ENCODE assay signal across 19 cellular contexts in the genomic region with DNA sequence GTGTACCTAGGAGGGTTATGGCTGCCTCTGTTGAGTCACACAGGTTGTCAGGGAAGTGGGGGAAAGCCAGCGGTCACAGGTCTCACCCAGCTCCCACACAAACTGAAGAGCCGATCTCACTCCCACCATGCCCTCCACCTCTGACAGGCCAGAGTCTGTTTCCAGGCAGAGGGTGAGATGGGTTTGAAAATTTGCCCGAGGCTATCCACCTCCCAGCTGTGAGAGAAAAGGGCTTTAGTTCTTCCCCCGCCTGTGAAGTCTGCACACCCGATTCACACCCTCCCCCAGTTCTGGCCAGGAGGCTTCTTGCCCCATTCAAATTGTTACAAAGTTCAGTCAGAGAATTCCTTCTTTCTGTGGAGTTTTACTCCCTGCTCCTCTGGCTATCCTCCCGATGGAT.
"Had no signal": no experiment of that assay in that cellular context is flagged by ENCODE, and none has a peak within 500 bp of the region (broad histone marks: within the 10 kb centered on the region; RNA-seq: fewer than 3 reads in every experiment).

No MANE protein-coding gene starts in this region.

- H3K27me3 ChIP-seq: foreskin keratinocyte, gastroesophageal sphincter, heart right ventricle, left lung, spleen, suprapubic skin, thyroid gland had no signal

- H3K9me3 ChIP-seq: thyroid gland had no signal

- H3K27ac ChIP-seq: dorsolateral prefrontal cortex, esophagus muscularis mucosa, foreskin keratinocyte, gastroesophageal sphincter, heart right ventricle, left lung, psoas muscle, skin epidermis, spleen, suprapubic skin, thyroid gland had no signal

- DNase-seq: dorsolateral prefrontal cortex; effector CD8-positive, alpha-beta T cell; foreskin keratinocyte; heart right ventricle; hippocampal formation; immature natural killer cell; naive thymus-derived CD8-positive, alpha-beta T cell; nephron progenitor cell; psoas muscle; spleen; stimulated activated CD4-positive, alpha-beta T cell treated with anti-CD3 and anti-CD28 coated beads, Interleukin-2, amount 100 ng/mL, for 48 hours; stimulated activated naive B cell treated with anti-CD40 and anti-IgM and Interleukin-4, amounts not matched to agents 10 μg/mL and 1 μg/mL and 100 μg/mL, for 72 hours; thyroid gland had no signal

- H3K36me3 ChIP-seq: esophagus muscularis mucosa, gastroesophageal sphincter, heart right ventricle, left lung, spleen, suprapubic skin, thyroid gland had no signal

- H3K4me1 ChIP-seq: esophagus muscularis mucosa, foreskin keratinocyte, gastroesophageal sphincter, heart right ventricle, left lung, psoas muscle, spleen, suprapubic skin, thyroid gland had no signal

- H3K4me3 ChIP-seq: dorsolateral prefrontal cortex, esophagus muscularis mucosa, gastroesophageal sphincter, heart right ventricle, left lung, psoas muscle, skin epidermis, spleen, suprapubic skin, thyroid gland had no signal

- ATAC-seq: foreskin keratinocyte; gastroesophageal sphincter; heart right ventricle; left lung; naive thymus-derived CD8-positive, alpha-beta T cell; psoas muscle; right cardiac atrium; stimulated activated naive B cell treated with anti-CD40 and anti-IgM and Interleukin-4, amounts not matched to agents 10 μg/mL and 1 μg/mL and 100 μg/mL, for 72 hours had no signal
